12 cellular contexts compared by ENCODE assay signal in genomic region chr2:167844714-167845530, GRCh38.
DNase-seq lines count a peak whose midpoint lies in the region; ATAC-seq, FAIRE-seq and TF ChIP-seq lines count a peak whose summit lies in the region.
"Had no signal": no experiment of that assay in that cellular context is flagged by ENCODE, and none has a peak within 500 bp of the region (broad histone marks: within the 10 kb centered on the region; RNA-seq: fewer than 3 reads in every experiment).

No MANE protein-coding gene starts in this region.

- peak; percentile 34; the same call in 1 of the 2 replicates for TF ChIP-seq CTCF in GM12875 (IDR thresholded peaks at IDR 0.05; ENCODE audit: borderline replicate concordance, insufficient read depth, low read depth, low read length)

- no peak overlapping the region for H3K4me3 ChIP-seq in GM12875 (ENCODE audit: low read depth, low read length)
- H3K4me3 ChIP-seq: left lung, psoas muscle had no signal

- ATAC-seq in HG02981 (IDR thresholded peaks at IDR 0.05; ENCODE audit: unreplicated experiment) (no peak), GM21367 (IDR thresholded peaks at IDR 0.05; ENCODE audit: unreplicated experiment) (no peak)
- ATAC-seq: left lung, psoas muscle had no signal

- no peak for FAIRE-seq in GM12892 (lab: Jason Lieb, UNC)

- DNase-seq in COLO668 (lab: John Stamatoyannopoulos, UW; ENCODE audit: unreplicated experiment) (peak; percentile 79), NCI-H2196 (lab: John Stamatoyannopoulos, UW; ENCODE audit: unreplicated experiment) (peak; percentile 80), ecto neural progenitor cell (ENCODE audit: low spot score) (peak; percentile 77), GM12892 (ENCODE audit: insufficient read length) (no peak), amygdala (lab: John Stamatoyannopoulos, UW) (no peak)
- DNase-seq: CD4-positive, alpha-beta T cell; left lung; NCI-H187 treated with DMSO at 0.1 percent for 48 hours; psoas muscle had no signal

- TF ChIP-seq POLR2A in GM12892 (IDR thresholded peaks at IDR 0.05; ENCODE audit: low read depth, low read length): no peak

Comparison
In these comparisons a context has a peak if more than half of its experiments do, and no peak if none do; other contexts are left out.
1. DNase-seq: peak in COLO668 (single experiment), NCI-H2196 (single experiment) and ecto neural progenitor cell (single experiment); none in GM12892 (single experiment) and amygdala (0 of 56).